ENCODE assay signal across 20 cellular contexts in genomic region chr13:75830842-75831241, GRCh38.
DNase-seq lines count a peak whose midpoint lies in the region; ATAC-seq and TF ChIP-seq lines count a peak whose summit lies in the region.
"Had no signal": no experiment of that assay in that cellular context is flagged by ENCODE, and none has a peak within 500 bp of the region (broad histone marks: within the 10 kb centered on the region; RNA-seq: fewer than 3 reads in every experiment).

No MANE protein-coding gene starts in this region.

- POLR2A ChIA-PET in BJ (lab: Charles Lee) (interaction anchor here (0.6 kb wide), 1 partner anchor 259 kb away, joined by 5 read pairs; no protein-coding TSS in a partner anchor), IMR-90 (lab: Charles Lee; ENCODE audit: unreplicated experiment) (no interaction called here)

- H3K9me1 ChIP-seq in IMR-90 (ENCODE audit: insufficient read depth, low read length), result peaks cover 29% of the 10 kb centered on the region

- peaks cover 2% of the 10 kb centered on the region; the same call in 1 of the 2 replicates for H3K9me3 ChIP-seq in IMR-90 (ENCODE audit: control insufficient read depth, insufficient read depth, low read length)
- H3K9me3 ChIP-seq: gastrocnemius medialis, HAP-1, pancreas, SJCRH30 had no signal

- no peak overlapping the region for H4K91ac ChIP-seq in IMR-90 (ENCODE audit: insufficient read depth, low read depth, low read length)

- no peak overlapping the region for H4K5ac ChIP-seq in IMR-90 (ENCODE audit: low read depth, low read length)

- in situ Hi-C loops in IMR-90 (cut with MboI; ENCODE audit: low sequenced_read_pairs), result no loop called here

- CTCF ChIA-PET in BJ (lab: Yijun Ruan, JAX), result interaction anchor here (1.2 kb wide), 1 partner anchor 135 kb away, joined by 4 read pairs; no protein-coding TSS in a partner anchor
- CTCF ChIA-PET in IMR-90 (lab: Yijun Ruan, JAX), result interaction anchor here (0.7 kb wide), 1 partner anchor 275 kb away, joined by 6 read pairs; no protein-coding TSS in a partner anchor

- H3K79me1 ChIP-seq in IMR-90 (ENCODE audit: low read depth in 1 of 2, low read length in 2 of 2), result peaks cover 44 to 79% of the 10 kb centered on the region in 2 experiments

- no peak overlapping the region for H3K4ac ChIP-seq in IMR-90 (ENCODE audit: low read depth, low read length)

- H3K36me3 Mint-ChIP-seq in effector memory CD8-positive, alpha-beta T cell (ENCODE audit: insufficient read depth), result peaks cover 3% of the 10 kb centered on the region

- H3K9me3 Mint-ChIP-seq in effector memory CD8-positive, alpha-beta T cell, result no peaks in the 10 kb centered on the region

- no peak overlapping the region for H2BK15ac ChIP-seq in IMR-90 (ENCODE audit: low read depth, low read length)

- dilution Hi-C loops in IMR-90 (cut with HindIII; ENCODE audit: low sequenced_read_pairs, unreplicated experiment), result no loop called here

- H3K4me1 ChIP-seq in IMR-90 (ENCODE audit: control insufficient read depth, insufficient read depth, low read length), result peaks cover 6% of the 10 kb centered on the region; the same call in 1 of the 2 replicates
- H3K4me1 ChIP-seq: HAP-1, SJCRH30 had no signal

- H2BK5ac ChIP-seq in IMR-90 (ENCODE audit: low read depth, low read length, poor library complexity, severe bottlenecking), result peak overlapping the region; percentile 55

- H2AFZ ChIP-seq in IMR-90 (replicated peaks; ENCODE audit: low read length, poor library complexity), result no peak overlapping the region

- peaks cover 7% of the 10 kb centered on the region for H3K36me3 ChIP-seq in BJ (ENCODE audit: control insufficient read depth, insufficient read depth, low read length)
- peaks cover 16% of the 10 kb centered on the region for H3K36me3 ChIP-seq in IMR-90 (ENCODE audit: control insufficient read depth, insufficient read depth, low read length)
- H3K36me3 ChIP-seq: HAP-1, pancreas had no signal

- H3K27me3 ChIP-seq in BJ (ENCODE audit: control insufficient read depth, insufficient read depth, low read length) (no peaks in the 10 kb centered on the region), IMR-90 (ENCODE audit: control insufficient read depth, insufficient read depth, low read length) (no peaks in the 10 kb centered on the region)
- H3K27me3 ChIP-seq: gastrocnemius medialis, pancreas, SJCRH30 had no signal

- no peak overlapping the region for H3K23ac ChIP-seq in IMR-90 (ENCODE audit: low read depth, low read length)

- no peak overlapping the region for H3K4me2 ChIP-seq in IMR-90 (ENCODE audit: low read depth, low read length)

- no peak overlapping the region for H2BK120ac ChIP-seq in IMR-90 (ENCODE audit: low read depth, low read length)

- no peak overlapping the region for H3K9ac ChIP-seq in IMR-90 (ENCODE audit: low read depth, low read length)

- H3K4me3 Mint-ChIP-seq in effector memory CD8-positive, alpha-beta T cell, result no peak overlapping the region
- H3K4me3 Mint-ChIP-seq: B cell had no signal

- no peak overlapping the region for H4K8ac ChIP-seq in IMR-90 (ENCODE audit: low read depth in 2 of 2, low read length in 2 of 2)

- no peaks in the 10 kb centered on the region for H3K27me3 Mint-ChIP-seq in effector memory CD8-positive, alpha-beta T cell
- H3K27me3 Mint-ChIP-seq: B cell had no signal

- H3K4me3 ChIP-seq in BJ (ENCODE audit: low read depth, low read length), result no peak overlapping the region
- no peak overlapping the region for H3K4me3 ChIP-seq in IMR-90 (ENCODE audit: insufficient read depth, low read depth, low read length)
- H3K4me3 ChIP-seq: gastrocnemius medialis, HAP-1, pancreas, SJCRH30 had no signal

- H4K20me1 ChIP-seq in IMR-90 (ENCODE audit: insufficient read depth, low read length), result peaks cover 54% of the 10 kb centered on the region; the same call in 1 of the 2 replicates

- no peaks in the 10 kb centered on the region for H3K4me1 Mint-ChIP-seq in effector memory CD8-positive, alpha-beta T cell (ENCODE audit: low read depth in 2 of 2)
- H3K4me1 Mint-ChIP-seq: B cell had no signal

- H3K14ac ChIP-seq in IMR-90 (replicated peaks; ENCODE audit: low read depth, low read length), result no peak overlapping the region

- BruUV-seq in IMR-90 (replicated peaks; lab: Mats Ljungman, UMichigan), result no TSS peak

- ATAC-seq in IMR-90 (ENCODE audit: low read depth), result peak; percentile 28
- ATAC-seq in effector memory CD8-positive, alpha-beta T cell (replicated peaks), result no peak
- ATAC-seq: gastrocnemius medialis, pancreas had no signal

- H2BK20ac ChIP-seq in IMR-90 (ENCODE audit: low read depth, low read length), result no peak overlapping the region

- WGBS in IMR-90 (ENCODE audit: extremely low coverage in 2 of 2, insufficient read length in 1 of 2), 2 experiments, result no CpG with 5 or more reads among the region's 1 CpG

- DNase-seq in BJ (ENCODE audit: low read depth) (peak; percentile 54), IMR-90 (peak; percentile 78), dedifferentiated amniotic fluid mesenchymal stem cell (ENCODE audit: extremely low spot score) (peak; percentile 24), non-pigmented ciliary epithelial cell (ENCODE audit: low read depth) (peak; percentile 15), SK-N-DZ (ENCODE audit: low spot score) (no peak), NCI-H69 (lab: John Stamatoyannopoulos, UW) (no peak), NCI-H2081 (lab: John Stamatoyannopoulos, UW) (no peak)
- DNase-seq in effector memory CD8-positive, alpha-beta T cell, result no peak
- DNase-seq: activated gamma-delta T cell; Calu3; gastrocnemius medialis; KBM-7; NCI-H1092 treated with DMSO at 0.1 percent for 48 hours; OCI-M1; pancreas; SJCRH30; small intestine; stimulated activated CD4-positive, alpha-beta T cell treated with anti-CD3 and anti-CD28 coated beads, Interleukin-4, amount 100 ng/mL, for 24 hours had no signal

- intact Hi-C loops in IMR-90 (cut with micrococcal nuclease), result loop anchor here (10.0 kb wide), 2 partner anchors 136 to 266 kb away; no protein-coding TSS in a partner anchor

- no peak overlapping the region for H3K56ac ChIP-seq in IMR-90 (ENCODE audit: extremely low read depth, insufficient read depth, low read length)

- no peak for TF ChIP-seq POLR2A in IMR-90 (IDR thresholded peaks at IDR 0.05; ENCODE audit: low read depth, low read length)

- no peak overlapping the region for H2AK9ac ChIP-seq in IMR-90 (replicated peaks; ENCODE audit: low read depth, low read length, poor library complexity)

- H3K18ac ChIP-seq in IMR-90 (ENCODE audit: low read depth, low read length), result no peak overlapping the region

- no peak for TF ChIP-seq CTCF in BJ (IDR thresholded peaks at IDR 0.05; ENCODE audit: insufficient read depth, low read depth, low read length)
- no peak for TF ChIP-seq CTCF in IMR-90 (conservative IDR thresholded peaks at IDR 0.05; ENCODE audit: low read depth, low read length)

- H3K27ac ChIP-seq in IMR-90 (ENCODE audit: insufficient read depth, low read length), result no peak overlapping the region
- H3K27ac ChIP-seq: pancreas, SJCRH30 had no signal

- H2AK5ac ChIP-seq in IMR-90 (ENCODE audit: low read depth, low read length), result no peak overlapping the region

- H3K27ac Mint-ChIP-seq in effector memory CD8-positive, alpha-beta T cell, result no peak overlapping the region
- H3K27ac Mint-ChIP-seq: B cell had no signal

- no peak for TF ChIP-seq RAD21 in IMR-90 (IDR thresholded peaks at IDR 0.05; ENCODE audit: low read length)

TF ChIP-seq in IMR-90, 13 proteins besides CTCF, POLR2A, EP300 and RAD21:
- peak; percentile 38 for TF ChIP-seq MAFK (IDR thresholded peaks at IDR 0.05; ENCODE audit: low read depth, low read length)
- TF ChIP-seq CHD1 (IDR thresholded peaks at IDR 0.05; ENCODE audit: low read depth, low read length), result no peak
- no peak for TF ChIP-seq RFX5 (IDR thresholded peaks at IDR 0.05; ENCODE audit: low read depth, low read length)
- TF ChIP-seq CEBPB (IDR thresholded peaks at IDR 0.05; ENCODE audit: low read depth, low read length), result no peak
- no peak for TF ChIP-seq BHLHE40 (IDR thresholded peaks at IDR 0.05; ENCODE audit: low read depth, low read length)
- peak; percentile 31; the same call in 1 of the 2 replicates for TF ChIP-seq NFE2L2 (IDR thresholded peaks at IDR 0.05; ENCODE audit: low read depth, low read length)
- TF ChIP-seq ELK1 (IDR thresholded peaks at IDR 0.05; ENCODE audit: borderline replicate concordance, low read depth, low read length), result no peak
- no peak for TF ChIP-seq MAZ (IDR thresholded peaks at IDR 0.05; ENCODE audit: borderline replicate concordance, low read depth, low read length)
- no peak for TF ChIP-seq MXI1 (IDR thresholded peaks at IDR 0.05; ENCODE audit: borderline replicate concordance, low read depth, low read length)
- TF ChIP-seq USF2 (IDR thresholded peaks at IDR 0.05; ENCODE audit: low read depth, low read length), result no peak
- no peak for TF ChIP-seq RCOR1 (IDR thresholded peaks at IDR 0.05; ENCODE audit: insufficient replicate concordance, low read length)
- no peak for TF ChIP-seq SMC3 (IDR thresholded peaks at IDR 0.05; ENCODE audit: low read depth, low read length)
- TF ChIP-seq FOS (IDR thresholded peaks at IDR 0.05; ENCODE audit: low read depth, low read length), result no peak

Comparison
In these comparisons a context has a peak if more than half of its experiments do, and no peak if none do; other contexts are left out.
1. DNase-seq: peak in BJ (single experiment), IMR-90 (single experiment), dedifferentiated amniotic fluid mesenchymal stem cell (single experiment) and non-pigmented ciliary epithelial cell (single experiment); none in SK-N-DZ (single experiment), effector memory CD8-positive, alpha-beta T cell (0 of 3), NCI-H69 (single experiment) and NCI-H2081 (0 of 2).